In genomic region chr2:94858163-94858888, GRCh38 we compare ENCODE assay signal across 14 cellular contexts. TPM values are rescaled to one million over a fixed set of nuclear protein-coding genes. Genes with fewer than 3 reads are reported as not detected.
"Had no signal": no experiment of that assay in that cellular context is flagged by ENCODE, and none has a peak within 500 bp of the region (broad histone marks: within the 10 kb centered on the region; RNA-seq: fewer than 3 reads in every experiment).

No MANE protein-coding gene starts in this region.

RNA-seq across cellular contexts. Expression of gene TEKT4, which starts 12.9 kb away (rescaled TPM):
- total RNA-seq: activated CD4-positive, alpha-beta memory T cell treated with anti-CD3 and anti-CD28 coated beads, Interleukin-2, amount 10 ng/mL, durations not matched to agents 7 days and 5 days; activated CD4-positive, alpha-beta T cell treated with anti-CD3 and anti-CD28 coated beads, Interleukin-2, amount 10 ng/mL, durations not matched to agents 7 days and 5 days; activated naive CD4-positive, alpha-beta T cell treated with anti-CD3 and anti-CD28 coated beads, Interleukin-2, amount 50 U/mL, for 72 hours; activated naive CD8-positive, alpha-beta T cell treated with anti-CD3 and anti-CD28 coated beads, Interleukin-2, amount 10 ng/mL, durations not matched to agents 7 days and 5 days; activated T-cell treated with anti-CD3 and anti-CD28 coated beads, Interleukin-2, amount 50 U/mL, for 72 hours; astrocyte; bronchial epithelial cell; dermis blood vessel endothelial cell; endothelial cell of umbilical vein; esophagus squamous epithelium; fibroblast of lung; fibroblast of villous mesenchyme; gastroesophageal sphincter; glomerular endothelial cell had no signal
